ENCODE assay signal across 8 cellular contexts in genomic region chr19:3304871-3305423, GRCh38.
DNase-seq lines count a peak whose midpoint lies in the region; ATAC-seq and TF ChIP-seq lines count a peak whose summit lies in the region.

No MANE protein-coding gene starts in this region.

- TF ChIP-seq CTCF in MM.1S (IDR thresholded peaks at IDR 0.05; ENCODE audit: low read length) (peak; percentile 77), gastrocnemius medialis (IDR thresholded peaks at IDR 0.05 in 4 of 5, conservative IDR thresholded peaks at IDR 0.05 in 1 of 5) (peak; percentile 86 to 93 (median 88))

- no peak overlapping the region for H3K4me3 ChIP-seq in MM.1S (ENCODE audit: low read length)
- H3K4me3 ChIP-seq in right cardiac atrium (ENCODE audit: low read length), result no peak overlapping the region
- H3K4me3 ChIP-seq in gastrocnemius medialis, result no peak overlapping the region

- H2AFZ ChIP-seq in MM.1S (ENCODE audit: low read length), result no peak overlapping the region

- in situ Hi-C loops in gastrocnemius medialis (cut with MboI; ENCODE audit: low sequenced_read_pairs in 4 of 4), result loop anchor here in 3 of 4 donors (10.0 kb wide), 1 partner anchor 180 kb away; the partner anchor contains the start of genes SMIM24 (in 3 of the 3) and SMIM44 (in 3 of the 3)

- H3K9me3 ChIP-seq in MM.1S (replicated peaks; ENCODE audit: insufficient read depth, low read length), result no peaks in the 10 kb centered on the region
- no peaks in the 10 kb centered on the region for H3K9me3 ChIP-seq in right cardiac atrium (ENCODE audit: control insufficient read depth, low read length)
- peaks cover 0 to 4% (median 0%) of the 10 kb centered on the region in 3 donors for H3K9me3 ChIP-seq in gastrocnemius medialis

- no peak for TF ChIP-seq POLR2A in gastrocnemius medialis (IDR thresholded peaks at IDR 0.05)

- no peaks in the 10 kb centered on the region for H4K20me1 ChIP-seq in MM.1S (ENCODE audit: insufficient read depth, low read length)

- H3F3A ChIP-seq in MM.1S (ENCODE audit: insufficient read depth, low read length), result no peaks in the 10 kb centered on the region

- H3K4me1 ChIP-seq in MM.1S (ENCODE audit: low read length), result no peaks in the 10 kb centered on the region
- no peaks in the 10 kb centered on the region for H3K4me1 ChIP-seq in right cardiac atrium (ENCODE audit: control insufficient read depth, insufficient read depth, low read length)
- H3K4me1 ChIP-seq in gastrocnemius medialis, result peaks cover 3% of the 10 kb centered on the region in 2 donors

- intact Hi-C loops in right cardiac atrium (cut with DNase I), result loop anchor here in 2 of 4 donors (5.0 to 10.0 kb wide), 2 partner anchors 172 to 310 kb away; no protein-coding TSS in a partner anchor
- intact Hi-C loops in gastrocnemius medialis (cut with DNase I; ENCODE audit: low total_unique reads), result loop anchor here (1.0 to 5.0 kb wide), 2 partner anchors 167 to 312 kb away; no protein-coding TSS in a partner anchor

- H3K9me2 ChIP-seq in MM.1S (replicated peaks; ENCODE audit: insufficient read depth, low read length), result no peaks in the 10 kb centered on the region

- no peak overlapping the region for H3K4me2 ChIP-seq in MM.1S (ENCODE audit: low read depth, low read length)

- no peak overlapping the region for H3K9ac ChIP-seq in MM.1S (ENCODE audit: low read length)

- WGBS in right cardiac atrium, result 7% methylated on average over 22 of the region's 22 CpGs

- H3K27ac ChIP-seq in MM.1S (ENCODE audit: low read length), result no peak overlapping the region
- no peak overlapping the region for H3K27ac ChIP-seq in right cardiac atrium (ENCODE audit: low read length)
- no peak overlapping the region for H3K27ac ChIP-seq in gastrocnemius medialis

- DNase-seq in ELF-1 (ENCODE audit: low read depth, low spot score) (peak; percentile 88), MM.1S (peak; percentile 72), T-helper 1 cell (peak; percentile 47 to 77 (median 64)), anterior cingulate cortex (lab: John Stamatoyannopoulos, UW) (peak in 51 of 58 donors; percentile 5 to 84 (median 42)), right cardiac atrium (peak; percentile 68 to 87 (median 85)), gastrocnemius medialis (peak; percentile 48 to 51)

- ATAC-seq in right cardiac atrium, result peak; percentile 56 to 58
- ATAC-seq in gastrocnemius medialis, result peak; percentile 70 to 75
- no peak for ATAC-seq in HG02678 (IDR thresholded peaks at IDR 0.05; ENCODE audit: unreplicated experiment)
- no peak for ATAC-seq in GM21423 (IDR thresholded peaks at IDR 0.05; ENCODE audit: unreplicated experiment)

- H3K79me2 ChIP-seq in MM.1S (ENCODE audit: low read length), result no peaks in the 10 kb centered on the region

- H3K36me3 ChIP-seq in MM.1S (replicated peaks; ENCODE audit: insufficient read depth, low read length) (no peaks in the 10 kb centered on the region), gastrocnemius medialis (no peaks in the 10 kb centered on the region)

- H3K27me3 ChIP-seq in MM.1S (replicated peaks; ENCODE audit: insufficient read depth, low read length), result peaks cover 77% of the 10 kb centered on the region
- no peaks in the 10 kb centered on the region for H3K27me3 ChIP-seq in right cardiac atrium (ENCODE audit: control insufficient read depth, insufficient read depth)
- peaks cover 28 to 55% (median 46%) of the 10 kb centered on the region in 3 donors for H3K27me3 ChIP-seq in gastrocnemius medialis

Comparison
In these comparisons a context has a peak if more than half of its experiments do, and no peak if none do; other contexts are left out.
1. ATAC-seq: peak in right cardiac atrium (2 of 2) and gastrocnemius medialis (2 of 2); none in HG02678 (single experiment) and GM21423 (single experiment).
2. Peak in every context shown above with its lines, with median percentiles within 50 percentile points of each other: DNase-seq.